ENCODE assay signal across 7 cellular contexts in the genomic region with DNA sequence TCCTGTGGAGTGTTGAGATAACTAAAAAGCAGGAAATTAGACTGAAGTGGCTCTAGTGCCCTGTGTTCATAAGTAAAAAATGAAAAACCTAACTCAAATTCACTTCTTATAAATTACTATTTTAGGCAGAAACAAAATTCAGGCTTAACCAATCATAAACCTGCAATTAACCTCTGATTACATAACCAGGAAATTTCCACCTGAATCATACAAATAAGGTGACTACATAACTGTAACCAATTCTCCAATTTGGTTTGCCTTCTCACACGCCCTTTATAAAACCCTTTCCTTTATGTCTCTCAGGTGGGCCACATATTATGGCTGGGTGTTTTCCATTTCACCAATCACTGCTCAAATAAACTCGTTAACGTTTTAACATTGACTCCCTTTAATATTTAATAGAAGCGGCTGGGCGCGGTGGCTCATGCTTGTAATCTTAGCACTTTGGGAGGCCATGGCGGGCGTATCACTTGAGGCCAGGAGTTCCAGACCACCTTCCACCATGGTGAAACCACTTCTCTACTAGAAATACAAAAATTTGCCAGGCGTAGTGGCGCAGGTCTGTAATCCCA. TPM values are rescaled to one million over a fixed set of nuclear protein-coding genes. Genes with fewer than 3 reads are reported as not detected.
DNase-seq lines count a peak whose midpoint lies in the region; ATAC-seq and TF ChIP-seq lines count a peak whose summit lies in the region.

No MANE protein-coding gene starts in this region.

- peak overlapping the region; percentile 71 for H3K27ac ChIP-seq in Panc1 (ENCODE audit: low read length)

- no peaks in the 10 kb centered on the region for H3K27me3 ChIP-seq in Panc1 (ENCODE audit: control insufficient read depth, insufficient read depth, low read length)

- intact Hi-C loops in Panc1 (cut with micrococcal nuclease; ENCODE audit: unreplicated experiment) = no loop called here

- H3K9me3 ChIP-seq in Panc1 (ENCODE audit: control insufficient read depth, insufficient read depth, low read depth, low read length) = no peaks in the 10 kb centered on the region

- in situ Hi-C loops in Panc1 (cut with HindIII; ENCODE audit: low pct_unique_long_range_greater_than_20kb, low sequenced_read_pairs) = no loop called here

- peak; percentile 6 for ATAC-seq in GM21529 (IDR thresholded peaks at IDR 0.05; ENCODE audit: unreplicated experiment)
- no peak for ATAC-seq in Panc1

- no TSS peak for BruUV-seq in Panc1 (replicated peaks; lab: Mats Ljungman, UMichigan)

- H3K4me3 ChIP-seq in Panc1 (ENCODE audit: low read depth in 2 of 2, low read length in 2 of 2) = peak overlapping the region; percentile 81 to 84

- H3K27me3 Mint-ChIP-seq in endothelial cell (ENCODE audit: unreplicated experiment) (peaks cover 2% of the 10 kb centered on the region), nephron progenitor cell (ENCODE audit: low read depth, poor library complexity) (no peaks in the 10 kb centered on the region)

- H3K36me3 ChIP-seq in Panc1 (ENCODE audit: control insufficient read depth, insufficient read depth, low read length) = no peaks in the 10 kb centered on the region

- H3K4me1 ChIP-seq in Panc1 (ENCODE audit: control insufficient read depth, insufficient read depth, low read length) = peaks cover 3% of the 10 kb centered on the region; the same call in 1 of the 2 replicates

- H3K36me3 Mint-ChIP-seq in endothelial cell (ENCODE audit: low read depth, unreplicated experiment) (peaks cover 8% of the 10 kb centered on the region), nephron progenitor cell (ENCODE audit: low read depth) (peaks cover 51% of the 10 kb centered on the region)

- CTCF ChIA-PET in Panc1 (lab: Charles Lee) = no interaction called here

- H3K27ac Mint-ChIP-seq in endothelial cell (ENCODE audit: unreplicated experiment) (peak overlapping the region; percentile 91), nephron progenitor cell (peak overlapping the region; percentile 96)

- DNase-seq in Panc1 (ENCODE audit: low read depth, low spot score) (no peak), endothelial cell (ENCODE audit: low spot score) (no peak), nephron progenitor cell (no peak), NCI-H1092 treated with DMSO at 0.1 percent for 48 hours (lab: John Stamatoyannopoulos, UW) (no peak), COLO829 (ENCODE audit: low spot score) (no peak), HCEC 1CT (no peak)

- peaks cover 13% of the 10 kb centered on the region for H3K4me1 Mint-ChIP-seq in endothelial cell (ENCODE audit: unreplicated experiment)
- H3K4me1 Mint-ChIP-seq in nephron progenitor cell = peaks cover 40% of the 10 kb centered on the region

- POLR2A ChIA-PET in Panc1 (lab: Charles Lee) = interaction anchor here (0.6 kb wide), 1 partner anchor 354 kb away, joined by 6 read pairs; no protein-coding TSS in a partner anchor

- H3K4me3 Mint-ChIP-seq in endothelial cell (ENCODE audit: unreplicated experiment) = peak overlapping the region; percentile 96
- peak overlapping the region; percentile 99 for H3K4me3 Mint-ChIP-seq in nephron progenitor cell

- TF ChIP-seq CTCF in Panc1 (IDR thresholded peaks at IDR 0.05) (no peak), endothelial cell (IDR thresholded peaks at IDR 0.05; ENCODE audit: unreplicated experiment) (no peak), nephron progenitor cell (IDR thresholded peaks at IDR 0.05) (no peak)

- H3K9me3 Mint-ChIP-seq in endothelial cell (ENCODE audit: unreplicated experiment) (no peaks in the 10 kb centered on the region), nephron progenitor cell (peaks cover 21% of the 10 kb centered on the region)

RNA-seq across cellular contexts. Expression of gene ZNF724, which starts 22.9 kb away (rescaled TPM):
- total RNA-seq in Panc1 (2021; ENCODE audit: unreplicated experiment) (11.0 TPM), endothelial cell (ENCODE audit: unreplicated experiment) (10.6 TPM)
- polyA plus RNA-seq in Panc1 (2012; ENCODE audit: insufficient read length) = 1.0 TPM
